ENCODE assay signal across 12 cellular contexts in the genomic region with DNA sequence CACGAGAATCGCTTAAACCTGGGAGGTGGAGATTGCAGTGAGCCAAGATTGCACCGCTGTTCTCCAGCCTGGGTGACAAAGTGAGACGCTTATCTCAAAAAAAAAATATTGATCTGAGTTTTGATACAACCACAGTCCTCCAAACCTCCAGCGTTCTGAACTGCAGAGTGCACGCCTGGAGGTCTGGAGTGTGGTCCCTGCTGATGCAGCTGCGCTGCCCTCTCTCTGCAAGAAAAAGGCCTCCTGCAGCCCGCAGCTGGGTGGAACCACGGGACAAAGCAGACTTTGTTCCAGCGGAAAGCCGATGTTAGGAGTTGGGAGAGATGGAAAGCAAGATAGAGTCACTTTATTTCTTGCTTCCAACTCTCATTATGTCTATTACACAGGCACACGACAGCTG.
DNase-seq lines count a peak whose midpoint lies in the region; ATAC-seq and TF ChIP-seq lines count a peak whose summit lies in the region.
"Had no signal": no experiment of that assay in that cellular context is flagged by ENCODE, and none has a peak within 500 bp of the region (broad histone marks: within the 10 kb centered on the region; RNA-seq: fewer than 3 reads in every experiment).

No MANE protein-coding gene starts in this region.

- peaks cover 12% of the 10 kb centered on the region for H3K4me1 Mint-ChIP-seq in activated naive CD4-positive, alpha-beta T cell treated with anti-CD3 and anti-CD28 coated beads for 36 hours (ENCODE audit: low read depth)
- H3K4me1 Mint-ChIP-seq in activated T-cell treated with anti-CD3 and anti-CD28 coated beads, Interleukin-2, amount 50 U/mL, for 72 hours (ENCODE audit: low read depth): peaks cover 20% of the 10 kb centered on the region

- peak overlapping the region; percentile 62 for H3K27ac ChIP-seq in layer of hippocampus (ENCODE audit: low read depth, low read length)
- no peak overlapping the region for H3K27ac ChIP-seq in tibial nerve
- H3K27ac ChIP-seq: gastrocnemius medialis had no signal

- CTCF ChIA-PET in activated naive CD4-positive, alpha-beta T cell treated with anti-CD3 and anti-CD28 coated beads for 36 hours (lab: Charles Lee): interaction anchor here (1.1 kb wide), 1 partner anchor 16 kb away, joined by 3 read pairs; no protein-coding TSS in a partner anchor

- 26 to 43% methylated on average over 12 of the region's 12 CpGs for WGBS in tibial nerve, 2 donors

- no peaks in the 10 kb centered on the region for H3K9me3 Mint-ChIP-seq in activated naive CD4-positive, alpha-beta T cell treated with anti-CD3 and anti-CD28 coated beads for 36 hours
- H3K9me3 Mint-ChIP-seq in activated T-cell treated with anti-CD3 and anti-CD28 coated beads, Interleukin-2, amount 50 U/mL, for 72 hours: no peaks in the 10 kb centered on the region
- H3K9me3 Mint-ChIP-seq: activated CD4-positive, alpha-beta memory T cell treated with anti-CD3 and anti-CD28 coated beads for 36 hours; natural killer cell treated with Interleukin-12 subunit alpha and Interleukin-12 subunit beta and Interleukin-15 and Interleukin-18, amount 100 ng/mL, for 72 hours had no signal

- no peaks in the 10 kb centered on the region for H3K27me3 Mint-ChIP-seq in activated naive CD4-positive, alpha-beta T cell treated with anti-CD3 and anti-CD28 coated beads for 36 hours (ENCODE audit: low read depth)
- H3K27me3 Mint-ChIP-seq in activated T-cell treated with anti-CD3 and anti-CD28 coated beads, Interleukin-2, amount 50 U/mL, for 72 hours (ENCODE audit: low read depth): peaks cover under 1% of the 10 kb centered on the region
- H3K27me3 Mint-ChIP-seq: activated CD4-positive, alpha-beta memory T cell treated with anti-CD3 and anti-CD28 coated beads for 36 hours; natural killer cell treated with Interleukin-12 subunit alpha and Interleukin-12 subunit beta and Interleukin-15 and Interleukin-18, amount 100 ng/mL, for 72 hours had no signal

- H3K4me3 Mint-ChIP-seq in activated naive CD4-positive, alpha-beta T cell treated with anti-CD3 and anti-CD28 coated beads for 36 hours: no peak overlapping the region
- no peak overlapping the region for H3K4me3 Mint-ChIP-seq in activated T-cell treated with anti-CD3 and anti-CD28 coated beads, Interleukin-2, amount 50 U/mL, for 72 hours
- H3K4me3 Mint-ChIP-seq: activated CD4-positive, alpha-beta memory T cell treated with anti-CD3 and anti-CD28 coated beads for 36 hours; natural killer cell treated with Interleukin-12 subunit alpha and Interleukin-12 subunit beta and Interleukin-15 and Interleukin-18, amount 100 ng/mL, for 72 hours had no signal

- TF ChIP-seq POLR2A in tibial nerve (IDR thresholded peaks at IDR 0.05): no peak

- H3K36me3 ChIP-seq in tibial nerve: no peaks in the 10 kb centered on the region
- H3K36me3 ChIP-seq: gastrocnemius medialis had no signal

- H3K27ac Mint-ChIP-seq in activated naive CD4-positive, alpha-beta T cell treated with anti-CD3 and anti-CD28 coated beads for 36 hours: no peak overlapping the region
- no peak overlapping the region for H3K27ac Mint-ChIP-seq in activated T-cell treated with anti-CD3 and anti-CD28 coated beads, Interleukin-2, amount 50 U/mL, for 72 hours
- H3K27ac Mint-ChIP-seq: activated CD4-positive, alpha-beta memory T cell treated with anti-CD3 and anti-CD28 coated beads for 36 hours; natural killer cell treated with Interleukin-12 subunit alpha and Interleukin-12 subunit beta and Interleukin-15 and Interleukin-18, amount 100 ng/mL, for 72 hours had no signal

- H3K27me3 ChIP-seq in layer of hippocampus (ENCODE audit: control insufficient read depth, insufficient read depth, low read length): no peaks in the 10 kb centered on the region
- no peaks in the 10 kb centered on the region for H3K27me3 ChIP-seq in tibial nerve
- H3K27me3 ChIP-seq: gastrocnemius medialis had no signal

- TF ChIP-seq EP300 in tibial nerve (IDR thresholded peaks at IDR 0.05): peak in 1 of 2 donors; percentile 31

- H3K4me3 ChIP-seq in astrocyte of the spinal cord (ENCODE audit: low read depth, low read length): no peak overlapping the region
- H3K4me3 ChIP-seq in tibial nerve: no peak overlapping the region
- H3K4me3 ChIP-seq: gastrocnemius medialis had no signal

- peak; percentile 26 for TF ChIP-seq CTCF in astrocyte of the spinal cord (IDR thresholded peaks at IDR 0.05; ENCODE audit: low read depth, low read length)
- TF ChIP-seq CTCF in tibial nerve (IDR thresholded peaks at IDR 0.05): peak in 1 of 5 experiments; percentile 20

- H3K9me3 ChIP-seq in tibial nerve: no peaks in the 10 kb centered on the region
- H3K9me3 ChIP-seq: gastrocnemius medialis had no signal

- no peaks in the 10 kb centered on the region for H3K36me3 Mint-ChIP-seq in activated naive CD4-positive, alpha-beta T cell treated with anti-CD3 and anti-CD28 coated beads for 36 hours (ENCODE audit: low read depth)
- H3K36me3 Mint-ChIP-seq in activated T-cell treated with anti-CD3 and anti-CD28 coated beads, Interleukin-2, amount 50 U/mL, for 72 hours (ENCODE audit: insufficient read depth in 2 of 2): no peaks in the 10 kb centered on the region
- H3K36me3 Mint-ChIP-seq: activated CD4-positive, alpha-beta memory T cell treated with anti-CD3 and anti-CD28 coated beads for 36 hours; natural killer cell treated with Interleukin-12 subunit alpha and Interleukin-12 subunit beta and Interleukin-15 and Interleukin-18, amount 100 ng/mL, for 72 hours had no signal

- intact Hi-C loops in activated naive CD4-positive, alpha-beta T cell treated with anti-CD3 and anti-CD28 coated beads for 36 hours (cut with micrococcal nuclease): loop anchor here (5.0 kb wide), 1 partner anchor 407 kb away; no protein-coding TSS in a partner anchor

- in situ Hi-C loops in astrocyte of the spinal cord (cut with HindIII; ENCODE audit: low sequenced_read_pairs): no loop called here

- no peaks in the 10 kb centered on the region for H3K4me1 ChIP-seq in tibial nerve
- H3K4me1 ChIP-seq: gastrocnemius medialis had no signal

- ATAC-seq in HG02623 (IDR thresholded peaks at IDR 0.05; ENCODE audit: unreplicated experiment): no peak
- no peak for ATAC-seq in activated T-cell treated with anti-CD3 and anti-CD28 coated beads, Interleukin-2, amount 50 U/mL, for 72 hours (replicated peaks in 1 of 2)
- ATAC-seq: gastrocnemius medialis; natural killer cell treated with Interleukin-12 subunit alpha and Interleukin-12 subunit beta and Interleukin-15 and Interleukin-18, amount 100 ng/mL, for 72 hours; Right ventricle myocardium inferior had no signal

- peak; percentile 15 for DNase-seq in activated naive CD4-positive, alpha-beta T cell treated with anti-CD3 and anti-CD28 coated beads for 36 hours
- DNase-seq in activated naive CD4-positive, alpha-beta T cell treated with Interleukin-2 at 50 U/mL for 16 hours: no peak
- DNase-seq in astrocyte of the spinal cord (ENCODE audit: low read depth, low spot score) (peak; percentile 61), tibial nerve (ENCODE audit: low spot score in 2 of 2) (peak; percentile 28 to 35), NOMO-1 treated with dmso at 0.1 percent for 144 hours (lab: John Stamatoyannopoulos, UW; ENCODE audit: unreplicated experiment) (no peak)
- no peak for DNase-seq in activated T-cell treated with anti-CD3 and anti-CD28 coated beads, Interleukin-2, amount 50 U/mL, for 72 hours
- DNase-seq: activated CD4-positive, alpha-beta memory T cell treated with anti-CD3 and anti-CD28 coated beads for 36 hours; gastrocnemius medialis had no signal

Comparison
In these comparisons a context has a peak if more than half of its experiments do, and no peak if none do; other contexts are left out.
1. DNase-seq: peak in activated naive CD4-positive, alpha-beta T cell treated with anti-CD3 and anti-CD28 coated beads for 36 hours (single experiment), astrocyte of the spinal cord (single experiment) and tibial nerve (2 of 2); none in activated naive CD4-positive, alpha-beta T cell treated with Interleukin-2 at 50 U/mL for 16 hours (single experiment), NOMO-1 treated with dmso at 0.1 percent for 144 hours (single experiment) and activated T-cell treated with anti-CD3 and anti-CD28 coated beads, Interleukin-2, amount 50 U/mL, for 72 hours (0 of 2).